18 cellular contexts compared by ENCODE assay signal in the genomic region with DNA sequence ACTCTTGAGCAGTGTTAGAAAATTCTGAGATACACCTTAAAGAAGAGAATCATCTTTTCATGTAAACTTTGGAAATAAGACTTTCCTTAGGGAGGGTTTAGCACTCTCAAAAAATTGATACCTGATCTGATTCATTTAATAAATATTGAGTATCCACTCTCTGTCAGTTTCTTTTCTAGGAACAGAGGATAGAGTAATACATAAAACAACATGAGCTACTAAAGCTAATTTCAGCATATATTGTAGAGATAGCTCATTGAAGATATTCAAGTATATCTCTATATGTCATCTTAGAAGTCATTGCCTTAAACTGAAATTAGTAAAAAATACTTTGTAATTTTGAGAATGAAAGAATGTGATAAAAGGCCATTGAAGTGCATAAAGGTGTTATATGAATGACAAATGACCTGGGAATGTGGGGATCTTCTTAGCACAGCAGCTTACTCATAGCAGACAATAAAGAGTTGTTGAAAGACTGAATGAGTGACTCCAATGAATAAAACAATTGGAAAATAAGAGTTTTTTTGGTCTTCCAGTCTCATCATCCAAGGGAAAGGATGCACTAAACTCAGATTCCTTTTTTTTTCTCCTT. TPM values are rescaled to one million over a fixed set of nuclear protein-coding genes. Genes with fewer than 3 reads are reported as not detected.
DNase-seq lines count a peak whose midpoint lies in the region; ATAC-seq and TF ChIP-seq lines count a peak whose summit lies in the region.
"Had no signal": no experiment of that assay in that cellular context is flagged by ENCODE, and none has a peak within 500 bp of the region (broad histone marks: within the 10 kb centered on the region; RNA-seq: fewer than 3 reads in every experiment).

No MANE protein-coding gene starts in this region.

- no peak for TF ChIP-seq POLR2A in heart left ventricle (IDR thresholded peaks at IDR 0.05)

- no peak for DNase-seq in left ventricle myocardium inferior
- no peak for DNase-seq in heart left ventricle
- peak; percentile 14 for DNase-seq in epithelial cell of prostate (ENCODE audit: low read depth, low spot score)
- no peak for DNase-seq in activated CD4-positive, alpha-beta T cell treated with anti-CD3 and anti-CD28 coated beads, Interleukin-2, amount 50 U/mL, for 1 hour
- DNase-seq in nucleus accumbens (lab: John Stamatoyannopoulos, UW) = no peak
- DNase-seq: activated T-cell treated with anti-CD3 and anti-CD28 coated beads, Interleukin-2, amount 50 U/mL, for 4 hours; SIG-M5; stimulated activated CD4-positive, alpha-beta T cell treated with anti-CD3 and anti-CD28 coated beads, Interleukin-12 subunit alpha, Interleukin-12 subunit beta, amount 100 ng/mL, for 4 hours had no signal

- no peaks in the 10 kb centered on the region for H4K20me1 ChIP-seq in OCI-LY3 (ENCODE audit: insufficient read depth, low read length)

- H3K4me1 ChIP-seq in left ventricle myocardium inferior (no peaks in the 10 kb centered on the region), heart left ventricle (no peaks in the 10 kb centered on the region), OCI-LY3 (ENCODE audit: low read length) (peaks cover 5% of the 10 kb centered on the region; the same call in 1 of the 2 replicates)

- no peak for ATAC-seq in heart left ventricle
- ATAC-seq in HG02642 (IDR thresholded peaks at IDR 0.05; ENCODE audit: poor library complexity, unreplicated experiment) = no peak
- ATAC-seq in GM18502 (IDR thresholded peaks at IDR 0.05; ENCODE audit: poor library complexity, unreplicated experiment) = no peak

- intact Hi-C loops in left ventricle myocardium inferior (cut with micrococcal nuclease) (loop anchor here (5.0 kb wide), 1 partner anchor 75 kb away; no protein-coding TSS in a partner anchor), heart left ventricle (cut with DNase I) (loop anchor here in 8 of 10 donors (2.0 to 10.0 kb wide), 4 partner anchors 73 to 77 kb away; no protein-coding TSS in a partner anchor)

- H3K27me3 ChIP-seq in left ventricle myocardium inferior (ENCODE audit: low read depth) (peaks cover 6% of the 10 kb centered on the region), heart left ventricle (peaks cover 0 to 9% (median 0%) of the 10 kb centered on the region in 9 donors), OCI-LY3 (ENCODE audit: low read depth, low read length) (no peaks in the 10 kb centered on the region)

- H3K4me3 ChIP-seq in left ventricle myocardium inferior = no peak overlapping the region
- H3K4me3 ChIP-seq in heart left ventricle = no peak overlapping the region
- no peak overlapping the region for H3K4me3 ChIP-seq in OCI-LY3 (ENCODE audit: low read length)

- H3K36me3 ChIP-seq in left ventricle myocardium inferior (no peaks in the 10 kb centered on the region), heart left ventricle (no peaks in the 10 kb centered on the region), OCI-LY3 (replicated peaks; ENCODE audit: low read depth, low read length) (no peaks in the 10 kb centered on the region)
- H3K36me3 ChIP-seq: neutrophil, WERI-Rb-1 had no signal

- H3K9me3 ChIP-seq in left ventricle myocardium inferior (replicated peaks) (no peaks in the 10 kb centered on the region), heart left ventricle (peaks cover 0 to 3% (median 0%) of the 10 kb centered on the region in 12 donors), OCI-LY3 (ENCODE audit: insufficient read depth, low read length) (no peaks in the 10 kb centered on the region)
- H3K9me3 ChIP-seq: neutrophil had no signal

- no peak overlapping the region for H3K27ac ChIP-seq in left ventricle myocardium inferior (replicated peaks)
- no peak overlapping the region for H3K27ac ChIP-seq in heart left ventricle
- H3K27ac ChIP-seq in OCI-LY3 (ENCODE audit: low read length) = no peak overlapping the region
- H3K27ac ChIP-seq in epithelial cell of prostate = no peak overlapping the region
- H3K27ac ChIP-seq: neutrophil, WERI-Rb-1 had no signal

- TF ChIP-seq CTCF in left ventricle myocardium inferior (IDR thresholded peaks at IDR 0.05; ENCODE audit: borderline replicate concordance) (peak; percentile 24), heart left ventricle (IDR thresholded peaks at IDR 0.05) (peak in 3 of 12 donors; percentile 1 to 32 (median 25)), OCI-LY3 (IDR thresholded peaks at IDR 0.05; ENCODE audit: low read depth, low read length) (no peak; the same call in 1 of the 2 replicates)

- 0 out of 2 replicates have a peak overlapping the region, but pooled peaks have one; percentile 26 for H2AFZ ChIP-seq in OCI-LY3 (ENCODE audit: low read depth, low read length)

- no peaks in the 10 kb centered on the region for H3K79me2 ChIP-seq in OCI-LY3 (ENCODE audit: low read length)

- no peak overlapping the region for H3K9ac ChIP-seq in OCI-LY3 (ENCODE audit: low read length)

- peak overlapping the region; percentile 72; the same call in 1 of the 2 replicates for H3K4me2 ChIP-seq in OCI-LY3 (ENCODE audit: low read length)

RNA-seq across cellular contexts. Expression of gene RHAG, which starts 29.2 kb away (rescaled TPM):
- total RNA-seq in left ventricle myocardium inferior = 0.44 TPM
- total RNA-seq in heart left ventricle = 1 to 10 TPM in 2 of 9 donors, under 1 TPM in 3, not detected in 4; 0.16 to 2.6 (median 0.44) TPM
- under 1 TPM; 0.22 to 0.53 TPM for polyA plus RNA-seq in heart left ventricle
- total RNA-seq: activated CD4-positive, alpha-beta memory T cell treated with anti-CD3 and anti-CD28 coated beads, Interleukin-2, amount 10 ng/mL, durations not matched to agents 7 days and 5 days; CD4-positive, alpha-beta memory T cell; endodermal cell; renal cortical epithelial cell had no signal
- polyA plus RNA-seq: CD4-positive, alpha-beta memory T cell; IgD-negative memory B cell had no signal

RNA-seq across cellular contexts. Expression of gene C6orf141, which starts 57.0 kb away (rescaled TPM):
- total RNA-seq in left ventricle myocardium inferior (0.41 TPM), heart left ventricle (1 to 10 TPM in 1 of 9 donors, under 1 TPM in 2, not detected in 6; 0.51 to 1.2 (median 0.97) TPM)
- polyA plus RNA-seq in heart left ventricle = under 1 TPM; 0.28 to 0.42 TPM
- total RNA-seq: CD4-positive, alpha-beta memory T cell had no signal
- polyA plus RNA-seq: CD4-positive, alpha-beta memory T cell; IgD-negative memory B cell had no signal
